13 cellular contexts compared by ENCODE assay signal in the genomic region with DNA sequence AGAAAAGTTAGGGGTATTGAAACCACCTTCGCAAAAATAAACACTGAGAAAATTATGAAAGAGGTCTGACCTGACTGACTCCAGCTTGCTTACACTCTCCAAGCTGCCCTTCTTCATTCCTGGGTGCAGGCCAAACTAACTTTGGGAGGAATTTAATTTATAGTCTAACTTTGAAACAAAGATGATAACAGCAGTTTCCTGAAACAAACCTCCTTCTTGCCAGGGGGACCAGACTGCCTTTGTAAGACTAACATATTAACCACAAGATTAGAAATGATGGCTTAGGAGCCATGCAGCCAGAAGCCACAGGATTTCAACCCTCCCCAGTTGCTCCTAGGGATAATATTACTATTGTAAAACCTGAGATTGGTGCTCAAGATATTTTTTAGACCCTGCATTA. TPM values are rescaled to one million over a fixed set of nuclear protein-coding genes. Genes with fewer than 3 reads are reported as not detected.
DNase-seq lines count a peak whose midpoint lies in the region; ATAC-seq and TF ChIP-seq lines count a peak whose summit lies in the region.
"Had no signal": no experiment of that assay in that cellular context is flagged by ENCODE, and none has a peak within 500 bp of the region (broad histone marks: within the 10 kb centered on the region; RNA-seq: fewer than 3 reads in every experiment).

No MANE protein-coding gene starts in this region.

- no peak overlapping the region for H3K27ac ChIP-seq in AG04450 (ENCODE audit: low read depth, low read length)
- H3K27ac ChIP-seq in colonic mucosa, result no peak overlapping the region
- H3K27ac ChIP-seq: spleen, transverse colon had no signal

- no peaks in the 10 kb centered on the region for H3K4me1 ChIP-seq in colonic mucosa

- H3K9me3 Mint-ChIP-seq in HFFc6, result no peaks in the 10 kb centered on the region
- H3K9me3 Mint-ChIP-seq in memory B cell, result peaks cover 6% of the 10 kb centered on the region
- H3K9me3 Mint-ChIP-seq in WTC11, result peaks cover 5% of the 10 kb centered on the region
- H3K9me3 Mint-ChIP-seq: T-helper 1 cell treated with Interleukin-12 subunit alpha and Interleukin-12 subunit beta and Interleukin-4 antibody, amounts not matched to agents 30 μg/mL and 1 μg/mL, for 36 hours had no signal

- TF ChIP-seq CTCF in AG04450 (IDR thresholded peaks at IDR 0.05; ENCODE audit: low read depth, low read length), result no peak
- TF ChIP-seq CTCF in HFFc6 (IDR thresholded peaks at IDR 0.05), result no peak
- no peak for TF ChIP-seq CTCF in WTC11 (IDR thresholded peaks at IDR 0.05)
- TF ChIP-seq CTCF in colonic mucosa (IDR thresholded peaks at IDR 0.05), result no peak

- H3K36me3 Mint-ChIP-seq in HFFc6 (ENCODE audit: low read depth) (no peaks in the 10 kb centered on the region), memory B cell (peaks cover 28% of the 10 kb centered on the region), WTC11 (no peaks in the 10 kb centered on the region)

- no peak overlapping the region; the same call in 1 of the 2 replicates for H3K27ac Mint-ChIP-seq in HFFc6
- peak overlapping the region; percentile 63 for H3K27ac Mint-ChIP-seq in memory B cell
- H3K27ac Mint-ChIP-seq in WTC11, result no peak overlapping the region
- H3K27ac Mint-ChIP-seq: activated CD8-positive, alpha-beta T cell treated with anti-CD3 and anti-CD28 coated beads for 36 hours; T-helper 1 cell treated with Interleukin-12 subunit alpha and Interleukin-12 subunit beta and Interleukin-4 antibody, amounts not matched to agents 30 μg/mL and 1 μg/mL, for 36 hours had no signal

- CTCF ChIA-PET in AG04450 (lab: Charles Lee), result interaction anchor here (1.3 to 1.8 kb wide), 3 partner anchors 16 to 477 kb away, joined by 4 to 10 read pairs (median 6); no protein-coding TSS in a partner anchor
- CTCF ChIA-PET in WTC11 (lab: Charles Lee), result interaction anchor here (0.6 kb wide), 1 partner anchor 113 kb away, joined by 4 read pairs; no protein-coding TSS in a partner anchor

- no peak for ATAC-seq in memory B cell (ENCODE audit: low read depth)
- no peak for ATAC-seq in WTC11
- ATAC-seq: activated CD8-positive, alpha-beta T cell treated with anti-CD3 and anti-CD28 coated beads for 36 hours had no signal

- no peak overlapping the region for H3K9ac ChIP-seq in colonic mucosa (ENCODE audit: low read depth in 2 of 2, low read length in 2 of 2)

- peak; percentile 68 for DNase-seq in AG04450 (ENCODE audit: low read depth, low spot score)
- DNase-seq in HFFc6, result peak; percentile 39
- DNase-seq in astrocyte of the hippocampus (ENCODE audit: low read depth, low spot score), result peak; percentile 65
- no peak for DNase-seq in memory B cell (ENCODE audit: low spot score in 2 of 2)
- no peak for DNase-seq in WTC11 (ENCODE audit: low spot score)
- no peak for DNase-seq in GM19238 (ENCODE audit: insufficient read length, low spot score)
- DNase-seq in stimulated activated CD4-positive, alpha-beta T cell treated with anti-CD3 and anti-CD28 coated beads, Interleukin-1b, Interleukin-23, amount 100 ng/mL, for 48 hours, result no peak
- no peak for DNase-seq in colonic mucosa
- DNase-seq: activated CD8-positive, alpha-beta T cell treated with anti-CD3 and anti-CD28 coated beads for 36 hours; left cardiac atrium; spleen; transverse colon had no signal

- H3K4me3 ChIP-seq in AG04450 (ENCODE audit: low read depth, low read length) (no peak overlapping the region), colonic mucosa (no peak overlapping the region)
- H3K4me3 ChIP-seq: spleen, transverse colon had no signal

- peaks cover 18% of the 10 kb centered on the region for H3K4me1 Mint-ChIP-seq in HFFc6 (ENCODE audit: low read depth)
- peaks cover 24% of the 10 kb centered on the region for H3K4me1 Mint-ChIP-seq in memory B cell
- peaks cover 11% of the 10 kb centered on the region for H3K4me1 Mint-ChIP-seq in WTC11

- intact Hi-C loops in colonic mucosa (cut with DNase I), result no loop called here

- no peak overlapping the region for H3K4me3 Mint-ChIP-seq in HFFc6
- H3K4me3 Mint-ChIP-seq in memory B cell, result peak overlapping the region; percentile 29
- H3K4me3 Mint-ChIP-seq in WTC11, result no peak overlapping the region
- H3K4me3 Mint-ChIP-seq: activated CD8-positive, alpha-beta T cell treated with anti-CD3 and anti-CD28 coated beads for 36 hours; T-helper 1 cell treated with Interleukin-12 subunit alpha and Interleukin-12 subunit beta and Interleukin-4 antibody, amounts not matched to agents 30 μg/mL and 1 μg/mL, for 36 hours had no signal

- H3K27me3 Mint-ChIP-seq in HFFc6 (ENCODE audit: insufficient read depth), result no peaks in the 10 kb centered on the region; the same call in 1 of the 2 replicates
- H3K27me3 Mint-ChIP-seq in memory B cell, result no peaks in the 10 kb centered on the region
- H3K27me3 Mint-ChIP-seq in WTC11 (ENCODE audit: low read depth), result no peaks in the 10 kb centered on the region
- H3K27me3 Mint-ChIP-seq: activated CD8-positive, alpha-beta T cell treated with anti-CD3 and anti-CD28 coated beads for 36 hours had no signal

- POLR2A ChIA-PET in AG04450 (lab: Yijun Ruan, JAX) (interaction anchor here (1.2 to 2.8 kb wide), 3 partner anchors 13 to 43 kb away, joined by 4 to 16 read pairs (median 12); a partner anchor contains a TSS), WTC11 (lab: Charles Lee) (no interaction called here)

- H3K9me3 ChIP-seq in AG04450 (ENCODE audit: control insufficient read depth, insufficient read depth, low read length) (no peaks in the 10 kb centered on the region), colonic mucosa (no peaks in the 10 kb centered on the region)
- H3K9me3 ChIP-seq: transverse colon had no signal

- H3K27me3 ChIP-seq in AG04450 (ENCODE audit: control insufficient read depth, insufficient read depth, low read length) (no peaks in the 10 kb centered on the region), colonic mucosa (no peaks in the 10 kb centered on the region)
- H3K27me3 ChIP-seq: spleen, transverse colon had no signal

- no peaks in the 10 kb centered on the region for H3K36me3 ChIP-seq in colonic mucosa
- H3K36me3 ChIP-seq: transverse colon had no signal

TF ChIP-seq in WTC11, 78 proteins besides CTCF, POLR2A, EP300 and RAD21 (continues in another document):
- TF ChIP-seq, protein P1, sequence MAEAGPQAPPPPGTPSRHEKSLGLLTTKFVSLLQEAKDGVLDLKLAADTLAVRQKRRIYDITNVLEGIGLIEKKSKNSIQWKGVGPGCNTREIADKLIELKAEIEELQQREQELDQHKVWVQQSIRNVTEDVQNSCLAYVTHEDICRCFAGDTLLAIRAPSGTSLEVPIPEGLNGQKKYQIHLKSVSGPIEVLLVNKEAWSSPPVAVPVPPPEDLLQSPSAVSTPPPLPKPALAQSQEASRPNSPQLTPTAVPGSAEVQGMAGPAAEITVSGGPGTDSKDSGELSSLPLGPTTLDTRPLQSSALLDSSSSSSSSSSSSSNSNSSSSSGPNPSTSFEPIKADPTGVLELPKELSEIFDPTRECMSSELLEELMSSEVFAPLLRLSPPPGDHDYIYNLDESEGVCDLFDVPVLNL (CRISPR knock-in tag; IDR thresholded peaks at IDR 0.05; ENCODE audit: borderline replicate concordance, low read depth), result no peak
- no peak for TF ChIP-seq ATF1 (CRISPR knock-in tag; IDR thresholded peaks at IDR 0.05)
- TF ChIP-seq, protein P2, sequence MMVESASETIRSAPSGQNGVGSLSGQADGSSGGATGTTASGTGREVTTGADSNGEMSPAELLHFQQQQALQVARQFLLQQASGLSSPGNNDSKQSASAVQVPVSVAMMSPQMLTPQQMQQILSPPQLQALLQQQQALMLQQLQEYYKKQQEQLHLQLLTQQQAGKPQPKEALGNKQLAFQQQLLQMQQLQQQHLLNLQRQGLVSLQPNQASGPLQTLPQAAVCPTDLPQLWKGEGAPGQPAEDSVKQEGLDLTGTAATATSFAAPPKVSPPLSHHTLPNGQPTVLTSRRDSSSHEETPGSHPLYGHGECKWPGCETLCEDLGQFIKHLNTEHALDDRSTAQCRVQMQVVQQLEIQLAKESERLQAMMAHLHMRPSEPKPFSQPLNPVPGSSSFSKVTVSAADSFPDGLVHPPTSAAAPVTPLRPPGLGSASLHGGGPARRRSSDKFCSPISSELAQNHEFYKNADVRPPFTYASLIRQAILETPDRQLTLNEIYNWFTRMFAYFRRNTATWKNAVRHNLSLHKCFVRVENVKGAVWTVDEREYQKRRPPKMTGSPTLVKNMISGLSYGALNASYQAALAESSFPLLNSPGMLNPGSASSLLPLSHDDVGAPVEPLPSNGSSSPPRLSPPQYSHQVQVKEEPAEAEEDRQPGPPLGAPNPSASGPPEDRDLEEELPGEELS (CRISPR knock-in tag; IDR thresholded peaks at IDR 0.05), result no peak
- no peak for TF ChIP-seq ESRRA (CRISPR knock-in tag; IDR thresholded peaks at IDR 0.05; ENCODE audit: borderline replicate concordance)
- TF ChIP-seq, protein P3, sequence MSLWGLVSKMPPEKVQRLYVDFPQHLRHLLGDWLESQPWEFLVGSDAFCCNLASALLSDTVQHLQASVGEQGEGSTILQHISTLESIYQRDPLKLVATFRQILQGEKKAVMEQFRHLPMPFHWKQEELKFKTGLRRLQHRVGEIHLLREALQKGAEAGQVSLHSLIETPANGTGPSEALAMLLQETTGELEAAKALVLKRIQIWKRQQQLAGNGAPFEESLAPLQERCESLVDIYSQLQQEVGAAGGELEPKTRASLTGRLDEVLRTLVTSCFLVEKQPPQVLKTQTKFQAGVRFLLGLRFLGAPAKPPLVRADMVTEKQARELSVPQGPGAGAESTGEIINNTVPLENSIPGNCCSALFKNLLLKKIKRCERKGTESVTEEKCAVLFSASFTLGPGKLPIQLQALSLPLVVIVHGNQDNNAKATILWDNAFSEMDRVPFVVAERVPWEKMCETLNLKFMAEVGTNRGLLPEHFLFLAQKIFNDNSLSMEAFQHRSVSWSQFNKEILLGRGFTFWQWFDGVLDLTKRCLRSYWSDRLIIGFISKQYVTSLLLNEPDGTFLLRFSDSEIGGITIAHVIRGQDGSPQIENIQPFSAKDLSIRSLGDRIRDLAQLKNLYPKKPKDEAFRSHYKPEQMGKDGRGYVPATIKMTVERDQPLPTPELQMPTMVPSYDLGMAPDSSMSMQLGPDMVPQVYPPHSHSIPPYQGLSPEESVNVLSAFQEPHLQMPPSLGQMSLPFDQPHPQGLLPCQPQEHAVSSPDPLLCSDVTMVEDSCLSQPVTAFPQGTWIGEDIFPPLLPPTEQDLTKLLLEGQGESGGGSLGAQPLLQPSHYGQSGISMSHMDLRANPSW (CRISPR knock-in tag; conservative IDR thresholded peaks at IDR 0.05; ENCODE audit: low read depth), result no peak
- TF ChIP-seq ZNF317 (CRISPR knock-in tag; IDR thresholded peaks at IDR 0.05; ENCODE audit: borderline replicate concordance, low read depth), result no peak

RNA-seq across cellular contexts. Expression of a gene that starts 13.8 kb away (rescaled TPM):
- 14.0 and 18.4 TPM in 2 replicates for polyA plus RNA-seq in AG04450 (2011; rRNA removed)
- 15.2 and 39.3 TPM in 2 replicates for polyA minus RNA-seq in AG04450 (2011; rRNA and poly(A)+ RNA removed)
- total RNA-seq in HFFc6 (2021; fragmentation: NEBNext Ultra II Directional; extraction: Animal tissue kit (Norgen Biotek cat#: 25700)), result 10 to 100 TPM; 40.7 to 45.2 (median 44.1) TPM
- total RNA-seq in WTC11 (2021) (16.3 to 20.3 TPM (median 17.8 TPM) in 3 replicates), colonic mucosa (10 to 100 TPM; 23.0 to 38.7 TPM)

Comparison
In these comparisons a context has a peak if more than half of its experiments do, and no peak if none do; other contexts are left out.
1. DNase-seq: peak in AG04450 (single experiment), HFFc6 (single experiment) and astrocyte of the hippocampus (single experiment); none in memory B cell (0 of 2), WTC11 (single experiment), GM19238 (single experiment), stimulated activated CD4-positive, alpha-beta T cell treated with anti-CD3 and anti-CD28 coated beads, Interleukin-1b, Interleukin-23, amount 100 ng/mL, for 48 hours (single experiment) and colonic mucosa (single experiment).